Comparison of ENCODE assay signal across 13 cellular contexts in genomic region chr7:107208046-107208458, GRCh38. TPM values are rescaled to one million over a fixed set of nuclear protein-coding genes. Genes with fewer than 3 reads are reported as not detected.
DNase-seq lines count a peak whose midpoint lies in the region; ATAC-seq and TF ChIP-seq lines count a peak whose summit lies in the region.
"Had no signal": no experiment of that assay in that cellular context is flagged by ENCODE, and none has a peak within 500 bp of the region (broad histone marks: within the 10 kb centered on the region; RNA-seq: fewer than 3 reads in every experiment).

No MANE protein-coding gene starts in this region.

- no peak for TF ChIP-seq CTCF in osteocyte (IDR thresholded peaks at IDR 0.05)

- peak; percentile 31 for DNase-seq in AG20443 (ENCODE audit: low spot score)
- peak; percentile 19 for DNase-seq in NAMALWA (ENCODE audit: low spot score)
- peak; percentile 66 for DNase-seq in fibroblast of peridontal ligament (ENCODE audit: extremely low read depth)
- no peak for DNase-seq in osteocyte (ENCODE audit: extremely low spot score, unreplicated experiment)
- no peak for DNase-seq in NCI-H2171 treated with DMSO at 0.1 percent for 48 hours (lab: John Stamatoyannopoulos, UW)
- no peak for DNase-seq in glomerular visceral epithelial cell (ENCODE audit: extremely low spot score)
- no peak for DNase-seq in stimulated activated naive CD4-positive, alpha-beta T cell (lab: John Stamatoyannopoulos, UW)
- DNase-seq: activated CD4-positive, alpha-beta T cell treated with anti-CD3 and anti-CD28 coated beads, Interleukin-2, amount 10 ng/mL, durations not matched to agents 24 days and 14 days; activated naive CD4-positive, alpha-beta T cell treated with anti-CD3 and anti-CD28 coated beads, Interleukin-2, amount 10 ng/mL, durations not matched to agents 7 days and 5 days; AML-193; NCI-H69; pancreas had no signal

- H3K9me3 Mint-ChIP-seq in osteocyte (ENCODE audit: unreplicated experiment) = peaks cover under 1% of the 10 kb centered on the region
- H3K9me3 Mint-ChIP-seq: activated CD4-positive, alpha-beta T cell treated with anti-CD3 and anti-CD28 coated beads, Interleukin-2, amount 10 ng/mL, durations not matched to agents 24 days and 14 days had no signal

- H3K27me3 Mint-ChIP-seq in osteocyte (ENCODE audit: unreplicated experiment) = no peaks in the 10 kb centered on the region
- H3K27me3 Mint-ChIP-seq: activated CD4-positive, alpha-beta T cell treated with anti-CD3 and anti-CD28 coated beads, Interleukin-2, amount 10 ng/mL, durations not matched to agents 24 days and 14 days; activated naive CD4-positive, alpha-beta T cell treated with anti-CD3 and anti-CD28 coated beads, Interleukin-2, amount 10 ng/mL, durations not matched to agents 7 days and 5 days had no signal

- ATAC-seq in HG03378 (IDR thresholded peaks at IDR 0.05; ENCODE audit: unreplicated experiment) = no peak

- H3K4me1 Mint-ChIP-seq in osteocyte (ENCODE audit: unreplicated experiment) = peaks cover 36% of the 10 kb centered on the region
- H3K4me1 Mint-ChIP-seq: activated CD4-positive, alpha-beta T cell treated with anti-CD3 and anti-CD28 coated beads, Interleukin-2, amount 10 ng/mL, durations not matched to agents 24 days and 14 days; activated naive CD4-positive, alpha-beta T cell treated with anti-CD3 and anti-CD28 coated beads, Interleukin-2, amount 10 ng/mL, durations not matched to agents 7 days and 5 days had no signal

- peak overlapping the region; percentile 94 for H3K27ac Mint-ChIP-seq in osteocyte (ENCODE audit: unreplicated experiment)
- H3K27ac Mint-ChIP-seq: activated CD4-positive, alpha-beta T cell treated with anti-CD3 and anti-CD28 coated beads, Interleukin-2, amount 10 ng/mL, durations not matched to agents 24 days and 14 days; activated naive CD4-positive, alpha-beta T cell treated with anti-CD3 and anti-CD28 coated beads, Interleukin-2, amount 10 ng/mL, durations not matched to agents 7 days and 5 days had no signal

- H3K4me3 Mint-ChIP-seq in osteocyte (ENCODE audit: unreplicated experiment) = no peak overlapping the region
- H3K4me3 Mint-ChIP-seq: activated CD4-positive, alpha-beta T cell treated with anti-CD3 and anti-CD28 coated beads, Interleukin-2, amount 10 ng/mL, durations not matched to agents 24 days and 14 days; activated naive CD4-positive, alpha-beta T cell treated with anti-CD3 and anti-CD28 coated beads, Interleukin-2, amount 10 ng/mL, durations not matched to agents 7 days and 5 days had no signal

- H3K36me3 Mint-ChIP-seq in osteocyte (ENCODE audit: unreplicated experiment) = peaks cover 42% of the 10 kb centered on the region

RNA-seq across cellular contexts. Expression of gene HBP1, which starts 39.2 kb away (rescaled TPM):
- 84.6 and 108 TPM in 2 replicates for total RNA-seq in osteocyte

Comparison
In these comparisons a context has a peak if more than half of its experiments do, and no peak if none do; other contexts are left out.
1. DNase-seq: peak in AG20443 (single experiment), NAMALWA (single experiment) and fibroblast of peridontal ligament (single experiment); none in osteocyte (single experiment), NCI-H2171 treated with DMSO at 0.1 percent for 48 hours (single experiment), glomerular visceral epithelial cell (single experiment) and stimulated activated naive CD4-positive, alpha-beta T cell (0 of 6).